Comparison of ENCODE assay signal across 9 cellular contexts in the genomic region with DNA sequence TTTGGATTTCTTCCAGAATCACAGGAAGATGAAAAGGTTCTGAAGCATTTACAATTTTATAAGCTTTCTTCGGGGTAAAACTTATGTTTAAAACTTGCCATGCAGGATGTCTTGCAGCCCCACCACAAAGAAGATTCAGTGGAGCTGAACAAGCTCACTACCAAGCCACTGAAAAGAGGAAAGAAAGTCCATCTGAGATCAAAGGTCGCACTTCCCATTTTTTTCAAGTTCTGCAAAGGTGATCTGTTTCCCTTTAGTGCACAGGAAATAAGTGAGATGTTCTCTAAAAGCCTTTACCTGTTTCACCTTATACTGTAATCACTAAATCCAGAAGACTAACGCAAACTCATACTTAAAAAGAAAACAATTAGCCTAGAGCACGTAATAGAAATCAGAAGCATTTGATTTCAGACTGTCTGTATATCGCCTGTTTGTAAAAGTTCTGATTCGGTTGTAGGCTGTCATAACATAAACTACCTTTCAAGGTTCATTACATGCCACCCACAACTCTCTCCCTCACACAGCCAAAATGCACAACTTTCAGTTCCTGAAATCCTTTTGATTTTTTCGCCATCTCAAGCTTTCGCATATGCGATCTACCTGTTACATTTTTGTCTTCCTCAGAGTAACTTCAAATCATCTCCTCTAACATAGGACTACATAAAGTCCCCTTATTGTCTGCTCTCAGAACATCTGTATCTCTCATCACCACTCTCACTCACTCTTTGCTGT. TPM values are rescaled to one million over a fixed set of nuclear protein-coding genes. Genes with fewer than 3 reads are reported as not detected.
DNase-seq lines count a peak whose midpoint lies in the region; ATAC-seq, FAIRE-seq and TF ChIP-seq lines count a peak whose summit lies in the region.
"Had no signal": no experiment of that assay in that cellular context is flagged by ENCODE, and none has a peak within 500 bp of the region (broad histone marks: within the 10 kb centered on the region; RNA-seq: fewer than 3 reads in every experiment).

No MANE protein-coding gene starts in this region.

- H3K4me1 Mint-ChIP-seq in MCF 10A (ENCODE audit: insufficient read depth, unreplicated experiment): peaks cover 33% of the 10 kb centered on the region
- H3K4me1 Mint-ChIP-seq in stimulated activated memory B cell treated with anti-CD40 and anti-IgM and Interleukin-4, amounts not matched to agents 10 μg/mL and 1 μg/mL and 100 μg/mL, for 72 hours: peaks cover 17% of the 10 kb centered on the region

- H3K9me3 ChIP-seq in breast epithelium: no peaks in the 10 kb centered on the region
- no peaks in the 10 kb centered on the region for H3K9me3 ChIP-seq in H1 (ENCODE audit: insufficient read depth in 2 of 2, low read depth in 1 of 2, low read length in 1 of 2)

- no peak overlapping the region for H3K4me3 Mint-ChIP-seq in MCF 10A (ENCODE audit: unreplicated experiment)
- H3K4me3 Mint-ChIP-seq in stimulated activated memory B cell treated with anti-CD40 and anti-IgM and Interleukin-4, amounts not matched to agents 10 μg/mL and 1 μg/mL and 100 μg/mL, for 72 hours: no peak overlapping the region
- H3K4me3 Mint-ChIP-seq: stimulated activated naive CD8-positive, alpha-beta T cell treated with anti-CD3 and anti-CD28 coated beads, Interleukin-15, Interleukin-2, amounts not matched to agents 100 ng/mL and 50 ng/mL, for 24 hours had no signal

- H2BK120ac ChIP-seq in H1 (replicated peaks; ENCODE audit: low read depth, low read length): no peak overlapping the region

- H4K8ac ChIP-seq in H1 (ENCODE audit: extremely low read depth, insufficient read depth, low read length): no peak overlapping the region

- H3K27ac Mint-ChIP-seq in MCF 10A (ENCODE audit: low read depth, unreplicated experiment): no peak overlapping the region
- H3K27ac Mint-ChIP-seq in stimulated activated memory B cell treated with anti-CD40 and anti-IgM and Interleukin-4, amounts not matched to agents 10 μg/mL and 1 μg/mL and 100 μg/mL, for 72 hours: no peak overlapping the region
- H3K27ac Mint-ChIP-seq: stimulated activated naive CD8-positive, alpha-beta T cell treated with anti-CD3 and anti-CD28 coated beads, Interleukin-15, Interleukin-2, amounts not matched to agents 100 ng/mL and 50 ng/mL, for 24 hours had no signal

- peaks cover 12% of the 10 kb centered on the region for H3K36me3 Mint-ChIP-seq in MCF 10A (ENCODE audit: insufficient read depth, unreplicated experiment)
- no peaks in the 10 kb centered on the region for H3K36me3 Mint-ChIP-seq in stimulated activated memory B cell treated with anti-CD40 and anti-IgM and Interleukin-4, amounts not matched to agents 10 μg/mL and 1 μg/mL and 100 μg/mL, for 72 hours

- H3K56ac ChIP-seq in H1 (replicated peaks; ENCODE audit: insufficient read length, low read depth, low read length): no peak overlapping the region

- BruUV-seq in MCF 10A (replicated peaks; lab: Mats Ljungman, UMichigan): no TSS peak

- TF ChIP-seq CTCF in breast epithelium (IDR thresholded peaks at IDR 0.05) (no peak), MCF 10A (IDR thresholded peaks at IDR 0.05; ENCODE audit: unreplicated experiment) (no peak), H1 (IDR thresholded peaks at IDR 0.05; ENCODE audit: control extremely low read depth in 1 of 3, insufficient read depth in 1 of 3, low read depth in 1 of 3, low read length in 3 of 3) (no peak)

- H4K20me1 ChIP-seq in H1 (replicated peaks in 1 of 2; ENCODE audit: control insufficient read depth in 1 of 2, insufficient read depth in 2 of 2, low read length in 2 of 2): peaks cover 0 to 2% of the 10 kb centered on the region in 2 experiments

- no peak overlapping the region for H2BK15ac ChIP-seq in H1 (ENCODE audit: low read length)

- H3K27me3 ChIP-seq in breast epithelium (no peaks in the 10 kb centered on the region), H1 (replicated peaks in 1 of 4; ENCODE audit: control insufficient read depth in 3 of 4, extremely low read depth in 1 of 4, insufficient read depth in 3 of 4, low read length in 3 of 4) (no peaks in the 10 kb centered on the region; a peak in 1 of 7 replicates)

- no peak for TF ChIP-seq RAD21 in H1 (IDR thresholded peaks at IDR 0.05 in 1 of 2, conservative IDR thresholded peaks at IDR 0.05 in 1 of 2; ENCODE audit: low read depth in 2 of 2, low read length in 2 of 2)

- no peaks in the 10 kb centered on the region for H3K27me3 Mint-ChIP-seq in MCF 10A (ENCODE audit: insufficient read depth, unreplicated experiment)
- H3K27me3 Mint-ChIP-seq in stimulated activated memory B cell treated with anti-CD40 and anti-IgM and Interleukin-4, amounts not matched to agents 10 μg/mL and 1 μg/mL and 100 μg/mL, for 72 hours: no peaks in the 10 kb centered on the region
- H3K27me3 Mint-ChIP-seq: stimulated activated naive CD8-positive, alpha-beta T cell treated with anti-CD3 and anti-CD28 coated beads, Interleukin-15, Interleukin-2, amounts not matched to agents 100 ng/mL and 50 ng/mL, for 24 hours had no signal

- H2AFZ ChIP-seq in H1 (ENCODE audit: low read length): no peak overlapping the region

- H3K36me3 ChIP-seq in breast epithelium (no peaks in the 10 kb centered on the region), H1 (ENCODE audit: control insufficient read depth in 2 of 4, insufficient read depth in 4 of 4, low read length in 3 of 4) (no peaks in the 10 kb centered on the region)

- peaks cover 0 to 15% of the 10 kb centered on the region in 2 donors for H3K4me1 ChIP-seq in breast epithelium
- peaks cover 0 to 7% (median 3%) of the 10 kb centered on the region in 4 experiments; a peak in 3 of 7 replicates for H3K4me1 ChIP-seq in H1 (replicated peaks in 1 of 4; ENCODE audit: control insufficient read depth in 3 of 4, insufficient read depth in 4 of 4, low read length in 3 of 4)

- CTCF ChIA-PET in MCF 10A (lab: Yijun Ruan, JAX): interaction anchor here (0.5 to 1.8 kb wide), 12 partner anchors 8 to 349 kb away, joined by 3 to 7 read pairs (median 4); no protein-coding TSS in a partner anchor
- CTCF ChIA-PET in H1 (lab: Charles Lee; ENCODE audit: partially characterized antibody): interaction anchor here (0.7 to 1.9 kb wide), 6 partner anchors 10 to 79 kb away, joined by 3 to 6 read pairs (median 3); no protein-coding TSS in a partner anchor

- FAIRE-seq in H1 (lab: Jason Lieb, UNC): no peak

- TF ChIP-seq POLR2A in breast epithelium (IDR thresholded peaks at IDR 0.05) (no peak), H1 (IDR thresholded peaks at IDR 0.05; ENCODE audit: control extremely low read depth in 1 of 2, low read depth in 2 of 2, low read length in 2 of 2) (no peak)

- H3K9ac ChIP-seq in H1 (replicated peaks in 1 of 4; ENCODE audit: extremely low read depth in 1 of 4, low read depth in 3 of 4, low read length in 3 of 4): peak overlapping the region in 1 of 4 experiments; percentile 10; a peak in 1 of 7 replicates

- no peaks in the 10 kb centered on the region for H3K9me3 Mint-ChIP-seq in MCF 10A (ENCODE audit: unreplicated experiment)
- no peaks in the 10 kb centered on the region for H3K9me3 Mint-ChIP-seq in stimulated activated memory B cell treated with anti-CD40 and anti-IgM and Interleukin-4, amounts not matched to agents 10 μg/mL and 1 μg/mL and 100 μg/mL, for 72 hours
- H3K9me3 Mint-ChIP-seq: stimulated activated naive CD8-positive, alpha-beta T cell treated with anti-CD3 and anti-CD28 coated beads, Interleukin-15, Interleukin-2, amounts not matched to agents 100 ng/mL and 50 ng/mL, for 24 hours had no signal

- no peak overlapping the region for H2AK5ac ChIP-seq in H1 (ENCODE audit: low read depth, low read length)

- H4K91ac ChIP-seq in H1 (replicated peaks; ENCODE audit: insufficient read length, low read length): no peak overlapping the region

- no peak overlapping the region for H3K14ac ChIP-seq in H1 (ENCODE audit: insufficient read length)

- DNase-seq in breast epithelium (ENCODE audit: low spot score in 2 of 2) (no peak), MCF 10A (ENCODE audit: unreplicated experiment) (no peak), H1 (ENCODE audit: low read depth in 1 of 2, low spot score in 2 of 2) (no peak), putamen (ENCODE audit: low spot score) (no peak), posterior cingulate gyrus (no peak), NCI-H1417 treated with DMSO at 0.1 percent for 48 hours (lab: John Stamatoyannopoulos, UW) (no peak)

- peak overlapping the region; percentile 31 for H4K5ac ChIP-seq in H1 (ENCODE audit: insufficient read length, low read depth, low read length)

- H3K4me3 ChIP-seq in breast epithelium: peak overlapping the region in 2 of 3 donors; percentile 78 to 84
- H3K4me3 ChIP-seq in H1 (ENCODE audit: extremely low read depth in 1 of 4, insufficient read depth in 2 of 4, low read depth in 3 of 4, low read length in 4 of 4): peak overlapping the region in 3 of 4 experiments; percentile 73 to 92 (median 86); a peak in 5 of 8 replicates

- no peaks in the 10 kb centered on the region for H3K79me1 ChIP-seq in H1 (ENCODE audit: low read depth, low read length)

- H3K4ac ChIP-seq in H1 (replicated peaks; ENCODE audit: insufficient read length, low read depth, low read length): no peak overlapping the region

- H3K23ac ChIP-seq in H1 (ENCODE audit: insufficient read length): no peak overlapping the region

- no peak overlapping the region for H3K18ac ChIP-seq in H1 (ENCODE audit: extremely low read depth, low read length)

- no peak overlapping the region for H2BK20ac ChIP-seq in H1 (ENCODE audit: low read length)

- H3K79me2 ChIP-seq in H1 (ENCODE audit: control insufficient read depth in 1 of 2, insufficient read depth in 2 of 2, low read length in 2 of 2): peaks cover 3 to 74% of the 10 kb centered on the region in 2 experiments; a peak in 3 of 4 replicates

- H2BK12ac ChIP-seq in H1 (ENCODE audit: low read depth, low read length): no peak overlapping the region

- no peak for TF ChIP-seq EP300 in H1 (IDR thresholded peaks at IDR 0.05; ENCODE audit: borderline replicate concordance in 1 of 2, low read depth in 2 of 2, low read length in 2 of 2)

- ATAC-seq in HG03460 (IDR thresholded peaks at IDR 0.05; ENCODE audit: unreplicated experiment): peak; percentile 24
- ATAC-seq in stimulated activated memory B cell treated with anti-CD40 and anti-IgM and Interleukin-4, amounts not matched to agents 10 μg/mL and 1 μg/mL and 100 μg/mL, for 72 hours: peak; percentile 77

- H2BK5ac ChIP-seq in H1 (ENCODE audit: low read depth, low read length): no peak overlapping the region

- H3K27ac ChIP-seq in breast epithelium (peak overlapping the region; percentile 91 to 93), H1 (ENCODE audit: low read depth, low read length) (no peak overlapping the region)

- WGBS in H1 (ENCODE audit: extremely low coverage in 1 of 2, insufficient coverage in 1 of 2, insufficient read length in 1 of 2, insufficient replicate concordance in 2 of 2, low coverage in 1 of 2, low lambda C conversion rate in 2 of 2, missing lambda C conversion rate in 1 of 2), 2 experiments: 74% methylated on average over 9 of the region's 9 CpGs; no CpG with 5 or more reads in 1 of the 2 experiments

- POLR2A ChIA-PET in MCF 10A (lab: Yijun Ruan, JAX): interaction anchor here (0.6 to 2.1 kb wide), 17 partner anchors 8 to 219 kb away, joined by 3 to 18 read pairs (median 5); a partner anchor contains a TSS
- POLR2A ChIA-PET in H1 (lab: Charles Lee; ENCODE audit: partially characterized antibody): interaction anchor here (0.6 to 2.2 kb wide), 4 partner anchors 9 to 189 kb away, joined by 3 to 24 read pairs (median 3); no protein-coding TSS in a partner anchor

- peak overlapping the region; percentile 91 to 92 for H3K4me2 ChIP-seq in H1 (ENCODE audit: insufficient read depth in 1 of 2, low read depth in 2 of 2, low read length in 2 of 2)

- intact Hi-C loops in breast epithelium (cut with DNase I; ENCODE audit: low total_unique reads): no loop called here
- intact Hi-C loops in MCF 10A (cut with micrococcal nuclease): loop anchor here (5.0 to 10.0 kb wide), 2 partner anchors 39 to 123 kb away; no protein-coding TSS in a partner anchor
- intact Hi-C loops in posterior cingulate gyrus (cut with DNase I): loop anchor here (5.0 kb wide), 1 partner anchor 81 kb away; no protein-coding TSS in a partner anchor

- peaks cover 14% of the 10 kb centered on the region for H3K23me2 ChIP-seq in H1 (ENCODE audit: low read depth, low read length)

RNA-seq across cellular contexts. Expression of a gene that starts 1.8 kb away (rescaled TPM):
- total RNA-seq in breast epithelium (10 to 100 TPM; 56.7 to 93.7 (median 82.2) TPM), MCF 10A (2022) (60.4 and 70.7 TPM in 2 replicates)
- 60.5 and 64.8 TPM in 2 replicates for total RNA-seq in H1 (2021; fragmentation: NEBNext Ultra II Directional; extraction: Animal tissue kit (Norgen Biotek cat#: 25700))
- polyA plus RNA-seq in H1 (2011; rRNA removed): 6.6 and 11.3 TPM in 2 replicates
- polyA plus RNA-seq in H1 (2011; cell fraction: cytosol; rRNA removed): 20.9 TPM
- polyA plus RNA-seq in H1 (2011; cell fraction: nucleus; rRNA removed): 4.8 TPM
- 46.4 to 99.2 TPM (median 49.1 TPM) in 4 replicates for polyA plus RNA-seq in H1 (2012, experiment 1 of 2)
- polyA plus RNA-seq in H1 (2012, experiment 2 of 2): 9.4 TPM
- 43.8 TPM for polyA plus RNA-seq in H1 (2013, experiment 1 of 2)
- 42.2 TPM for polyA plus RNA-seq in H1 (2013, experiment 2 of 2)
- 12.1 and 23.2 TPM in 2 replicates for polyA minus RNA-seq in H1 (2011; rRNA and poly(A)+ RNA removed)
- 21.4 TPM for polyA minus RNA-seq in H1 (2011; cell fraction: cytosol; rRNA and poly(A)+ RNA removed)
- 31.8 TPM for polyA minus RNA-seq in H1 (2011; cell fraction: nucleus; rRNA and poly(A)+ RNA removed)
